Comparison of ENCODE assay signal across 8 cellular contexts in genomic region chr1:155976913-155977606, GRCh38. TPM values are rescaled to one million over a fixed set of nuclear protein-coding genes. Genes with fewer than 3 reads are reported as not detected.
DNase-seq lines count a peak whose midpoint lies in the region; ATAC-seq and TF ChIP-seq lines count a peak whose summit lies in the region.

No MANE protein-coding gene starts in this region.

- H3K4me3 Mint-ChIP-seq in endodermal cell, result peak overlapping the region; percentile 96

- H3K27me3 ChIP-seq in SJSA1 (replicated peaks), result no peaks in the 10 kb centered on the region
- no peaks in the 10 kb centered on the region for H3K27me3 ChIP-seq in endodermal cell (ENCODE audit: control insufficient read depth, insufficient read depth, low read length, poor library complexity, severe bottlenecking)
- no peaks in the 10 kb centered on the region for H3K27me3 ChIP-seq in neuron (ENCODE audit: insufficient read depth, low read length)

- H3K36me3 ChIP-seq in SJSA1 (peaks cover 35% of the 10 kb centered on the region), endodermal cell (ENCODE audit: control insufficient read depth, insufficient read depth, low read length) (peaks cover 22% of the 10 kb centered on the region), neuron (ENCODE audit: insufficient read depth, low read length) (no peaks in the 10 kb centered on the region)

- no peaks in the 10 kb centered on the region for H3K9me3 Mint-ChIP-seq in endodermal cell

- TF ChIP-seq CTCF in endodermal cell (conservative IDR thresholded peaks at IDR 0.05), result no peak

- H3K36me3 Mint-ChIP-seq in endodermal cell (ENCODE audit: low read depth), result peaks cover 16% of the 10 kb centered on the region

- no peak for ATAC-seq in HG03196 (IDR thresholded peaks at IDR 0.05; ENCODE audit: unreplicated experiment)

- H3K4me1 Mint-ChIP-seq in endodermal cell, result peaks cover 71% of the 10 kb centered on the region

- H3K27me3 Mint-ChIP-seq in endodermal cell (ENCODE audit: insufficient read depth), result peaks cover 1% of the 10 kb centered on the region

- WGBS in endodermal cell (ENCODE audit: insufficient coverage in 1 of 2, insufficient read length in 1 of 2), 2 experiments, result 5% methylated on average over 4 of the region's 4 CpGs

- H3K4me3 ChIP-seq in SJSA1 (peak overlapping the region; percentile 78), endodermal cell (ENCODE audit: low read length) (peak overlapping the region; percentile 93), neuron (ENCODE audit: low read length) (peak overlapping the region; percentile 76)

- H3K9ac ChIP-seq in endodermal cell (ENCODE audit: extremely low read depth, low read length, poor library complexity, severe bottlenecking), result peak overlapping the region; percentile 79

- H3K27ac Mint-ChIP-seq in endodermal cell, result peak overlapping the region; percentile 92

- H2AFZ ChIP-seq in neuron (ENCODE audit: low read depth, low read length), result no peak overlapping the region

- H3K9me3 ChIP-seq in SJSA1 (replicated peaks), result no peaks in the 10 kb centered on the region
- H3K9me3 ChIP-seq in endodermal cell (ENCODE audit: control insufficient read depth, low read length), result no peaks in the 10 kb centered on the region
- no peaks in the 10 kb centered on the region for H3K9me3 ChIP-seq in neuron (ENCODE audit: low read length)

- peaks cover 69% of the 10 kb centered on the region for H3K4me1 ChIP-seq in SJSA1 (replicated peaks)
- H3K4me1 ChIP-seq in endodermal cell (ENCODE audit: control insufficient read depth, insufficient read depth, low read length), result peaks cover 30% of the 10 kb centered on the region
- H3K4me1 ChIP-seq in neuron (ENCODE audit: insufficient read depth, low read length), result peaks cover 44% of the 10 kb centered on the region

- H3K27ac ChIP-seq in SJSA1 (peak overlapping the region; percentile 81), endodermal cell (ENCODE audit: low read depth, low read length) (peak overlapping the region; percentile 83)

- DNase-seq in DMS153 treated with DMSO at 0.1 percent for 48 hours (lab: John Stamatoyannopoulos, UW; ENCODE audit: unreplicated experiment) (peak; percentile 73), DMS153 (lab: John Stamatoyannopoulos, UW) (no peak), SJSA1 (ENCODE audit: low read depth in 1 of 2, low spot score in 2 of 2) (no peak), endodermal cell (peak; percentile 63), NCI-H82 (lab: John Stamatoyannopoulos, UW) (no peak), dermis blood vessel endothelial cell (no peak)

RNA-seq across cellular contexts. Expression of gene ARHGEF2, which starts 1.3 kb away (rescaled TPM):
- 49.8 and 81.1 TPM in 2 replicates for total RNA-seq in SJSA1 (2014; rRNA removed; shearing (Covaris generic))
- total RNA-seq in endodermal cell, result 100 to 1,000 TPM; 134 to 147 TPM
- 80.1 TPM for polyA plus RNA-seq in endodermal cell (2013, experiment 1 of 2)
- 71.9 TPM for polyA plus RNA-seq in endodermal cell (2013, experiment 2 of 2)
- total RNA-seq in dermis blood vessel endothelial cell, result 101 and 147 TPM in 2 replicates

RNA-seq across cellular contexts. Expression of gene RXFP4, which starts 35.6 kb away (rescaled TPM):
- total RNA-seq in SJSA1 (2014; rRNA removed; shearing (Covaris generic)), result not detected in 2 replicates
- not detected for total RNA-seq in endodermal cell
- not detected for polyA plus RNA-seq in endodermal cell (2013, experiment 1 of 2)
- polyA plus RNA-seq in endodermal cell (2013, experiment 2 of 2), result not detected
- 0.19 TPM in 1 of 2 replicates, not detected in the other for total RNA-seq in dermis blood vessel endothelial cell

RNA-seq across cellular contexts. Expression of gene KHDC4, which starts 42.8 kb away (rescaled TPM):
- 31.5 and 63.9 TPM in 2 replicates for total RNA-seq in SJSA1 (2014; rRNA removed; shearing (Covaris generic))
- total RNA-seq in endodermal cell (10 to 100 TPM; 67.7 to 76.2 TPM), dermis blood vessel endothelial cell (25.7 and 32.8 TPM in 2 replicates)
- polyA plus RNA-seq in endodermal cell (2013, experiment 1 of 2), result 46.7 TPM
- polyA plus RNA-seq in endodermal cell (2013, experiment 2 of 2), result 39.0 TPM

RNA-seq across cellular contexts. Expression of gene SSR2, which starts 43.7 kb away (rescaled TPM):
- 507 and 546 TPM in 2 replicates for total RNA-seq in SJSA1 (2014; rRNA removed; shearing (Covaris generic))
- total RNA-seq in endodermal cell (100 to 1,000 TPM; 193 TPM), dermis blood vessel endothelial cell (516 and 723 TPM in 2 replicates)
- polyA plus RNA-seq in endodermal cell (2013, experiment 1 of 2), result 299 TPM
- polyA plus RNA-seq in endodermal cell (2013, experiment 2 of 2), result 274 TPM

Comparison
In these comparisons a context has a peak if more than half of its experiments do, and no peak if none do; other contexts are left out.
1. DNase-seq: peak in DMS153 treated with DMSO at 0.1 percent for 48 hours (single experiment) and endodermal cell (single experiment); none in DMS153 (single experiment), SJSA1 (0 of 2), NCI-H82 (single experiment) and dermis blood vessel endothelial cell (single experiment).
2. Peak in every context shown above with its lines, with median percentiles within 50 percentile points of each other: H3K4me3 ChIP-seq.